Comparison of ENCODE assay signal across 9 cellular contexts in genomic region chrX:46649421-46650260, GRCh38.
DNase-seq lines count a peak whose midpoint lies in the region; ATAC-seq and TF ChIP-seq lines count a peak whose summit lies in the region.
"Had no signal": no experiment of that assay in that cellular context is flagged by ENCODE, and none has a peak within 500 bp of the region (broad histone marks: within the 10 kb centered on the region; RNA-seq: fewer than 3 reads in every experiment).

No MANE protein-coding gene starts in this region.

- H3K4me3 ChIP-seq in HEK293 (ENCODE audit: low read depth, low read length) (no peak overlapping the region), OCI-LY3 (ENCODE audit: low read length) (no peak overlapping the region), psoas muscle (no peak overlapping the region)

- H3K27ac ChIP-seq in HEK293 (ENCODE audit: extremely low read depth, low read depth, low read length) = no peak overlapping the region
- peak overlapping the region; percentile 26 for H3K27ac ChIP-seq in OCI-LY3 (ENCODE audit: low read length)
- H3K27ac ChIP-seq in psoas muscle = no peak overlapping the region

- peaks cover 55% of the 10 kb centered on the region for H3K9me3 Mint-ChIP-seq in nephron progenitor cell

- H3K4me1 Mint-ChIP-seq in nephron progenitor cell = peaks cover 33% of the 10 kb centered on the region

- WGBS in psoas muscle, 3 donors = 32 to 42% (median 32%) methylated on average over 7 of the region's 7 CpGs

- intact Hi-C loops in cardiac septum (cut with DNase I) = no loop called here
- intact Hi-C loops in psoas muscle (cut with DNase I) = no loop called here

- H2AFZ ChIP-seq in OCI-LY3 (ENCODE audit: low read depth, low read length) = no peak overlapping the region

- H3K27ac Mint-ChIP-seq in nephron progenitor cell = no peak overlapping the region

- H3K36me3 Mint-ChIP-seq in nephron progenitor cell (ENCODE audit: low read depth) = no peaks in the 10 kb centered on the region

- H3K27me3 ChIP-seq in OCI-LY3 (ENCODE audit: low read depth, low read length) = no peaks in the 10 kb centered on the region
- H3K27me3 ChIP-seq in psoas muscle (ENCODE audit: insufficient read depth in 3 of 3, low read length in 2 of 3) = no peaks in the 10 kb centered on the region

- DNase-seq in cardiac septum (ENCODE audit: low spot score) (peak; percentile 84), psoas muscle (peak; percentile 31 to 60), nephron progenitor cell (no peak)
- DNase-seq in activated CD8-positive, alpha-beta memory T cell treated with anti-CD3 and anti-CD28 coated beads, Interleukin-2, amount 50 U/mL, for 48 hours = no peak
- DNase-seq: activated CD4-positive, CD25-positive, alpha-beta regulatory T cell had no signal

- H3K9me3 ChIP-seq in HEK293 (ENCODE audit: control insufficient read depth, insufficient read depth, low read depth, low read length) (no peaks in the 10 kb centered on the region), OCI-LY3 (ENCODE audit: insufficient read depth, low read length) (no peaks in the 10 kb centered on the region), psoas muscle (no peaks in the 10 kb centered on the region)

- no peak overlapping the region for H3K4me3 Mint-ChIP-seq in nephron progenitor cell

- peak overlapping the region; percentile 65 for H3K4me2 ChIP-seq in OCI-LY3 (ENCODE audit: low read length)

- H3K36me3 ChIP-seq in HEK293 (ENCODE audit: control insufficient read depth in 2 of 2, insufficient read depth in 1 of 2, low read length in 2 of 2) (peaks cover 0 to 18% of the 10 kb centered on the region in 2 experiments; a peak in 2 of 3 replicates), OCI-LY3 (replicated peaks; ENCODE audit: low read depth, low read length) (peaks cover 14% of the 10 kb centered on the region), psoas muscle (ENCODE audit: insufficient read depth in 1 of 2, low read depth in 1 of 2) (no peaks in the 10 kb centered on the region)

- H3K27me3 Mint-ChIP-seq in nephron progenitor cell (ENCODE audit: low read depth, poor library complexity) = peaks cover 8% of the 10 kb centered on the region

- TF ChIP-seq CTCF in HEK293 (tag by site-specific recombination; IDR thresholded peaks at IDR 0.05) (no peak), OCI-LY3 (IDR thresholded peaks at IDR 0.05; ENCODE audit: low read depth, low read length) (no peak), psoas muscle (IDR thresholded peaks at IDR 0.05) (no peak), nephron progenitor cell (IDR thresholded peaks at IDR 0.05) (no peak)

- POLR2A ChIA-PET in HEK293 (lab: Yijun Ruan, JAX) = no interaction called here

- no peaks in the 10 kb centered on the region for H3K79me2 ChIP-seq in OCI-LY3 (ENCODE audit: low read length)

- H3K4me1 ChIP-seq in HEK293 (ENCODE audit: control insufficient read depth, insufficient read depth, low read length) = no peaks in the 10 kb centered on the region
- H3K4me1 ChIP-seq in OCI-LY3 (ENCODE audit: low read length) = peaks cover 50% of the 10 kb centered on the region
- no peaks in the 10 kb centered on the region for H3K4me1 ChIP-seq in psoas muscle

- peaks cover 2% of the 10 kb centered on the region; the same call in 1 of the 2 replicates for H4K20me1 ChIP-seq in OCI-LY3 (ENCODE audit: insufficient read depth, low read length)

- no peak overlapping the region for H3K9ac ChIP-seq in OCI-LY3 (ENCODE audit: low read length)

- ATAC-seq in psoas muscle = peak in 3 of 4 donors; percentile 37 to 73 (median 55)
- ATAC-seq in HG02981 (IDR thresholded peaks at IDR 0.05; ENCODE audit: unreplicated experiment) = no peak
- no peak for ATAC-seq in GM21786 (IDR thresholded peaks at IDR 0.05; ENCODE audit: unreplicated experiment)

- CTCF ChIA-PET in HEK293 (lab: Yijun Ruan, JAX) = interaction anchor here (0.6 to 1.3 kb wide), 3 partner anchors 21 to 146 kb away, joined by 3 to 4 read pairs (median 3); no protein-coding TSS in a partner anchor

TF ChIP-seq in HEK293, 187 proteins besides CTCF, POLR2A, EP300 and RAD21:
- TF ChIP-seq ZNF10 (tag by site-specific recombination; IDR thresholded peaks at IDR 0.05) = no peak
- TF ChIP-seq ZIC2 (tag by site-specific recombination; IDR thresholded peaks at IDR 0.05) = peak; percentile 56
- TF ChIP-seq ZNF530 (tag by site-specific recombination; IDR thresholded peaks at IDR 0.05; ENCODE audit: low read depth) = no peak
- TF ChIP-seq OSR2 (tag by site-specific recombination; IDR thresholded peaks at IDR 0.05) = peak; percentile 52; the same call in 1 of the 2 replicates
TF ChIP-seq in HEK293: peak in this region for 2.

Comparison
In these comparisons a context has a peak if more than half of its experiments do, and no peak if none do; other contexts are left out.
1. DNase-seq: peak in cardiac septum (single experiment) and psoas muscle (2 of 2); none in activated CD8-positive, alpha-beta memory T cell treated with anti-CD3 and anti-CD28 coated beads, Interleukin-2, amount 50 U/mL, for 48 hours (single experiment) and nephron progenitor cell (single experiment).
2. ATAC-seq: peak in psoas muscle (3 of 4); none in HG02981 (single experiment) and GM21786 (single experiment).